Comparison of ENCODE assay signal across 24 cellular contexts in the genomic region with DNA sequence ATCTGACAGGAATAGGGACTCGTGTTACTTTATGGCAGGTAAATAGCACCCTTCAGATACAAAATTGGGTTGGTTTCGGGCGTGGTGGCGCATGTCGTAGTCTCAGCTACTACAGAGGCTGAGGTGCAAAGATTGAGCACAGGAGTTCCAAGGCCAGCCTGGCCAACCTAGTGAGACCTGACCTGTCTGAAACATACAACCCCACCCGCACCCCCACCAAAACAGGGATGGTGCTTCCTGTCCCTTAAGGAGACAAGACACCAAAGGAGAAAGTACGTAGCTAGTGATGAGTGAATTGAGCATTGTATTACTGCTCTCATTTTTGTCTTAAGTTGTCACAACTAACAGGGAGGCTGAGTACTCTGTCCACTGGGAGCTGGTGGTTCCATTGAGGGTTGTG. TPM values are rescaled to one million over a fixed set of nuclear protein-coding genes. Genes with fewer than 3 reads are reported as not detected.
A peak's percentile ranks its signal among the peaks of the same experiment; 100 is the strongest.
DNase-seq lines count a peak whose midpoint lies in the region; ATAC-seq and TF ChIP-seq lines count a peak whose summit lies in the region.
"Had no signal": no experiment of that assay in that cellular context is flagged by ENCODE, and none has a peak within 500 bp of the region (broad histone marks: within the 10 kb centered on the region; RNA-seq: fewer than 3 reads in every experiment).

No MANE protein-coding gene starts in this region.

- CTCF ChIA-PET in HCT116 (lab: Charles Lee): no interaction called here

- H4K20me1 ChIP-seq in HCT116 (ENCODE audit: insufficient read depth): peaks cover 4% of the 10 kb centered on the region; the same call in 1 of the 2 replicates

- H3K36me3 Mint-ChIP-seq in activated T-cell treated with anti-CD3 and anti-CD28 coated beads, Interleukin-2, amount 50 U/mL, for 24 hours (ENCODE audit: low read depth): peaks cover 86% of the 10 kb centered on the region
- H3K36me3 Mint-ChIP-seq in activated naive CD8-positive, alpha-beta T cell treated with anti-CD3 and anti-CD28 coated beads for 36 hours: peaks cover 51% of the 10 kb centered on the region

- no peaks in the 10 kb centered on the region for H3K9me2 ChIP-seq in HCT116 (ENCODE audit: insufficient read depth)

- no peak for DNase-seq in activated T-cell treated with anti-CD3 and anti-CD28 coated beads, Interleukin-2, amount 50 U/mL, for 24 hours
- DNase-seq in activated T-cell treated with anti-CD3 and anti-CD28 coated beads for 4 hours (no peak), HCT116 (ENCODE audit: low read depth, low spot score) (no peak), mucosa of descending colon (no peak), inferior parietal cortex (ENCODE audit: extremely low spot score) (no peak), SKM-1 treated with dmso at 0.1 percent for 144 hours (lab: John Stamatoyannopoulos, UW; ENCODE audit: unreplicated experiment) (no peak), trophoblast cell (no peak)
- no peak for DNase-seq in activated naive CD8-positive, alpha-beta T cell treated with anti-CD3 and anti-CD28 coated beads for 36 hours
- DNase-seq: activated CD4-positive, alpha-beta T cell treated with anti-CD3 and anti-CD28 coated beads, Interleukin-2, amount 50 U/mL, for 4 hours; aorta; C1 segment of cervical spinal cord; central memory CD4-positive, alpha-beta T cell; GF-D8; hypothalamus; KG1; NCI-H187; NCI-H2227 treated with DMSO at 0.1 percent for 48 hours; SJCRH30; stimulated activated CD4-positive, alpha-beta T cell treated with anti-CD3 and anti-CD28 coated beads, Interleukin-15, amount 100 ng/mL, for 24 hours had no signal

- H3K4me2 ChIP-seq in HCT116 (ENCODE audit: low read length) (peak overlapping the region; percentile 21; the same call in 1 of the 2 replicates), trophoblast cell (ENCODE audit: low read length) (no peak overlapping the region)
- H3K4me2 ChIP-seq: PC-9 had no signal

- intact Hi-C loops in HCT116 (cut with micrococcal nuclease): no loop called here
- intact Hi-C loops in mucosa of descending colon (cut with DNase I, micrococcal nuclease): no loop called here

- H3K18ac ChIP-seq in trophoblast cell (ENCODE audit: low read length): no peak overlapping the region

- no peak overlapping the region for H2BK120ac ChIP-seq in trophoblast cell (ENCODE audit: insufficient read depth, low read length, poor library complexity)

- peaks cover 27 to 32% of the 10 kb centered on the region in 2 experiments for H3K36me3 ChIP-seq in HCT116 (ENCODE audit: control insufficient read depth in 1 of 2, insufficient read depth in 2 of 2, low read length in 2 of 2)
- no peaks in the 10 kb centered on the region for H3K36me3 ChIP-seq in mucosa of descending colon (ENCODE audit: low read depth)
- peaks cover 30 to 36% of the 10 kb centered on the region in 2 experiments for H3K36me3 ChIP-seq in trophoblast cell (ENCODE audit: control insufficient read depth in 1 of 2, insufficient read depth in 2 of 2, low read length in 2 of 2)

- H3K4me1 ChIP-seq in HCT116 (ENCODE audit: control insufficient read depth in 1 of 2, insufficient read depth in 2 of 2, low read length in 2 of 2) (peaks cover 0 to 15% of the 10 kb centered on the region in 2 experiments; a peak in 2 of 4 replicates), mucosa of descending colon (ENCODE audit: low read depth) (peaks cover 2% of the 10 kb centered on the region), trophoblast cell (ENCODE audit: control insufficient read depth in 1 of 2, insufficient read depth in 2 of 2, low read length in 2 of 2) (no peaks in the 10 kb centered on the region)
- H3K4me1 ChIP-seq: SJCRH30 had no signal

- RAD21 ChIA-PET in HCT116 (lab: Charles Lee; ENCODE audit: low non-redundant PET in 1 of 2, low total read pairs in 2 of 2, uncharacterized antibody in 2 of 2, unreplicated experiment in 2 of 2): no interaction called here

- H3K27ac ChIP-seq in HCT116 (ENCODE audit: low read depth, low read length): no peak overlapping the region
- H3K27ac ChIP-seq in trophoblast cell (ENCODE audit: low read depth, low read length): no peak overlapping the region
- H3K27ac ChIP-seq: PC-9, SJCRH30, thoracic aorta had no signal

- no peaks in the 10 kb centered on the region for H3K79me1 ChIP-seq in trophoblast cell (ENCODE audit: low read length)

- H2AFZ ChIP-seq in HCT116 (ENCODE audit: low read depth, low read length, poor library complexity, severe bottlenecking) (no peak overlapping the region), trophoblast cell (ENCODE audit: insufficient read depth, low read length, poor library complexity) (no peak overlapping the region)
- H2AFZ ChIP-seq: GM23248, PC-9 had no signal

- H4K12ac ChIP-seq in trophoblast cell (ENCODE audit: low read depth, low read length): no peak overlapping the region

- no peak overlapping the region for H3K4me3 ChIP-seq in HCT116 (replicated peaks in 1 of 2; ENCODE audit: low read depth in 1 of 2, low read length in 2 of 2)
- no peak overlapping the region for H3K4me3 ChIP-seq in mucosa of descending colon
- H3K4me3 ChIP-seq in trophoblast cell (ENCODE audit: low read depth, low read length): no peak overlapping the region
- H3K4me3 ChIP-seq: GM23248, PC-9, SJCRH30, thoracic aorta had no signal

- H3K79me2 ChIP-seq in HCT116 (ENCODE audit: insufficient read depth, low read length): peaks cover 96% of the 10 kb centered on the region
- no peaks in the 10 kb centered on the region for H3K79me2 ChIP-seq in trophoblast cell (ENCODE audit: control insufficient read depth, insufficient read depth, low read length, poor library complexity)

- no peaks in the 10 kb centered on the region for H3K27me3 ChIP-seq in HCT116 (ENCODE audit: insufficient read depth, low read length)
- H3K27me3 ChIP-seq in trophoblast cell (ENCODE audit: insufficient read depth, low read length): no peaks in the 10 kb centered on the region
- H3K27me3 ChIP-seq: SJCRH30 had no signal

- no peak overlapping the region for H3K4ac ChIP-seq in trophoblast cell (ENCODE audit: low read depth, low read length)

- H2BK12ac ChIP-seq in trophoblast cell (ENCODE audit: low read length): no peak overlapping the region

- H3K14ac ChIP-seq in trophoblast cell (ENCODE audit: low read length): no peak overlapping the region

- H3K4me3 Mint-ChIP-seq in activated T-cell treated with anti-CD3 and anti-CD28 coated beads, Interleukin-2, amount 50 U/mL, for 24 hours: no peak overlapping the region
- no peak overlapping the region for H3K4me3 Mint-ChIP-seq in activated naive CD8-positive, alpha-beta T cell treated with anti-CD3 and anti-CD28 coated beads for 36 hours

- H3K27ac Mint-ChIP-seq in activated T-cell treated with anti-CD3 and anti-CD28 coated beads, Interleukin-2, amount 50 U/mL, for 24 hours: peak overlapping the region; percentile 83
- peak overlapping the region; percentile 43 for H3K27ac Mint-ChIP-seq in activated naive CD8-positive, alpha-beta T cell treated with anti-CD3 and anti-CD28 coated beads for 36 hours
- H3K27ac Mint-ChIP-seq: activated T-helper 2 cell treated with anti-CD3 and anti-CD28 coated beads, Interferon-gamma antibody, Interleukin-2, Interleukin-4, amounts not matched to agents 10 μg/mL and 5 μg/mL and 100 μg/mL, durations not matched to agents 14 hours and 24 hours and 36 hours had no signal

- TF ChIP-seq POLR2A in HCT116 (IDR thresholded peaks at IDR 0.05; ENCODE audit: borderline replicate concordance, extremely low read depth, insufficient read depth, insufficient read length): no peak

- H3K4me1 Mint-ChIP-seq in activated T-cell treated with anti-CD3 and anti-CD28 coated beads, Interleukin-2, amount 50 U/mL, for 24 hours (ENCODE audit: low read depth): peaks cover 44% of the 10 kb centered on the region
- peaks cover 29% of the 10 kb centered on the region for H3K4me1 Mint-ChIP-seq in activated naive CD8-positive, alpha-beta T cell treated with anti-CD3 and anti-CD28 coated beads for 36 hours

- POLR2A ChIA-PET in HCT116 (lab: Charles Lee): interaction anchor here (1.1 kb wide), 1 partner anchor 25 kb away, joined by 3 read pairs; a partner anchor contains a TSS

- H3K27me3 Mint-ChIP-seq in activated T-cell treated with anti-CD3 and anti-CD28 coated beads, Interleukin-2, amount 50 U/mL, for 24 hours: no peaks in the 10 kb centered on the region
- H3K27me3 Mint-ChIP-seq in activated naive CD8-positive, alpha-beta T cell treated with anti-CD3 and anti-CD28 coated beads for 36 hours: no peaks in the 10 kb centered on the region

- no peak overlapping the region for H3K23ac ChIP-seq in trophoblast cell (ENCODE audit: low read length)

- H3K9me3 ChIP-seq in HCT116 (ENCODE audit: control insufficient read depth in 1 of 2, insufficient read depth in 1 of 2, low read depth in 1 of 2, low read length in 2 of 2): no peaks in the 10 kb centered on the region
- H3K9me3 ChIP-seq in mucosa of descending colon: no peaks in the 10 kb centered on the region
- H3K9me3 ChIP-seq in trophoblast cell (ENCODE audit: insufficient read depth, low read depth, low read length): peaks cover 2% of the 10 kb centered on the region
- H3K9me3 ChIP-seq: SJCRH30, thoracic aorta had no signal

- no peak overlapping the region for H4K91ac ChIP-seq in trophoblast cell (ENCODE audit: low read depth, low read length)

- H2BK5ac ChIP-seq in trophoblast cell (ENCODE audit: low read depth, low read length, poor library complexity): no peak overlapping the region

- no CpG with 5 or more reads among the region's 7 CpGs for WGBS in trophoblast cell (ENCODE audit: extremely low coverage, insufficient coverage, insufficient read length)

- BruUV-seq in HCT116 (replicated peaks; lab: Mats Ljungman, UMichigan): no TSS peak

- TF ChIP-seq RAD21 in HCT116 (IDR thresholded peaks at IDR 0.05; ENCODE audit: low read depth): no peak

- H3K9ac ChIP-seq in HCT116 (ENCODE audit: low read length): no peak overlapping the region
- H3K9ac ChIP-seq in trophoblast cell (ENCODE audit: low read length): no peak overlapping the region
- H3K9ac ChIP-seq: GM23248 had no signal

- H4K8ac ChIP-seq in trophoblast cell (ENCODE audit: low read depth, low read length): no peak overlapping the region

- H3K9me3 Mint-ChIP-seq in activated T-cell treated with anti-CD3 and anti-CD28 coated beads, Interleukin-2, amount 50 U/mL, for 24 hours: no peaks in the 10 kb centered on the region
- no peaks in the 10 kb centered on the region for H3K9me3 Mint-ChIP-seq in activated naive CD8-positive, alpha-beta T cell treated with anti-CD3 and anti-CD28 coated beads for 36 hours
- H3K9me3 Mint-ChIP-seq: activated T-helper 2 cell treated with anti-CD3 and anti-CD28 coated beads, Interferon-gamma antibody, Interleukin-2, Interleukin-4, amounts not matched to agents 10 μg/mL and 5 μg/mL and 100 μg/mL, durations not matched to agents 14 hours and 24 hours and 36 hours had no signal

- no peak overlapping the region for H2AK5ac ChIP-seq in trophoblast cell (ENCODE audit: low read length)

- TF ChIP-seq CTCF in HCT116 (IDR thresholded peaks at IDR 0.05 in 2 of 3, conservative IDR thresholded peaks at IDR 0.05 in 1 of 3; ENCODE audit: borderline replicate concordance in 1 of 3, insufficient read depth in 1 of 3, low read depth in 2 of 3, low read length in 2 of 3): no peak
- no peak for TF ChIP-seq CTCF in mucosa of descending colon (IDR thresholded peaks at IDR 0.05)

- no peak for ATAC-seq in HCT116
- ATAC-seq in mucosa of descending colon: peak; percentile 35
- ATAC-seq: right cardiac atrium had no signal

RNA-seq across cellular contexts. Expression of a gene that starts 14.1 kb away (rescaled TPM):
- total RNA-seq in HCT116 (2021; ENCODE audit: unreplicated experiment) (94.4 TPM), mucosa of descending colon (100 to 1,000 TPM; 101 to 125 (median 104) TPM)
- polyA plus RNA-seq in HCT116 (2012): 101 and 106 TPM in 2 replicates
- 100 to 1,000 TPM; 134 to 140 TPM for total RNA-seq in activated naive CD8-positive, alpha-beta T cell treated with anti-CD3 and anti-CD28 coated beads for 36 hours
- 136 and 139 TPM in 2 replicates for polyA plus RNA-seq in trophoblast cell (2013)

RNA-seq across cellular contexts. Expression of a gene that starts 25.0 kb away (rescaled TPM):
- 18.1 TPM for total RNA-seq in HCT116 (2021; ENCODE audit: unreplicated experiment)
- 15.2 and 19.7 TPM in 2 replicates for polyA plus RNA-seq in HCT116 (2012)
- total RNA-seq in activated naive CD8-positive, alpha-beta T cell treated with anti-CD3 and anti-CD28 coated beads for 36 hours: 10 to 100 TPM; 12.2 to 15.5 TPM
- total RNA-seq in mucosa of descending colon: 10 to 100 TPM; 16.7 to 22.7 (median 16.7) TPM
- polyA plus RNA-seq in trophoblast cell (2013): 23.6 and 23.8 TPM in 2 replicates

RNA-seq across cellular contexts. Expression of a gene that starts 36.2 kb away (rescaled TPM):
- 95.3 TPM for total RNA-seq in HCT116 (2021; ENCODE audit: unreplicated experiment)
- polyA plus RNA-seq in HCT116 (2012): 27.4 and 31.3 TPM in 2 replicates
- 100 to 1,000 TPM; 157 to 162 TPM for total RNA-seq in activated naive CD8-positive, alpha-beta T cell treated with anti-CD3 and anti-CD28 coated beads for 36 hours
- 10 to 100 TPM; 63.8 to 87.0 (median 72.6) TPM for total RNA-seq in mucosa of descending colon
- polyA plus RNA-seq in trophoblast cell (2013): 57.7 and 58.2 TPM in 2 replicates

RNA-seq across cellular contexts. Expression of a gene that starts 59.7 kb away (rescaled TPM):
- total RNA-seq in HCT116 (2021; ENCODE audit: unreplicated experiment): 40.6 TPM
- polyA plus RNA-seq in HCT116 (2012): 44.6 and 50.2 TPM in 2 replicates
- total RNA-seq in activated naive CD8-positive, alpha-beta T cell treated with anti-CD3 and anti-CD28 coated beads for 36 hours: 10 to 100 TPM; 19.7 to 20.9 TPM
- total RNA-seq in mucosa of descending colon: 10 to 100 TPM; 34.9 to 50.7 (median 42.2) TPM
- 34.7 and 34.8 TPM in 2 replicates for polyA plus RNA-seq in trophoblast cell (2013)

RNA-seq across cellular contexts. Expression of a gene that starts 59.8 kb away (rescaled TPM):
- total RNA-seq in HCT116 (2021; ENCODE audit: unreplicated experiment) (0.39 TPM), mucosa of descending colon (under 1 TPM; 0.32 to 0.63 (median 0.58) TPM)
- polyA plus RNA-seq in HCT116 (2012): 0.13 and 0.15 TPM in 2 replicates
- under 1 TPM; 0.16 to 0.23 TPM for total RNA-seq in activated naive CD8-positive, alpha-beta T cell treated with anti-CD3 and anti-CD28 coated beads for 36 hours
- polyA plus RNA-seq in trophoblast cell (2013): 0.12 and 0.14 TPM in 2 replicates
